ENCODE assay signal across 19 cellular contexts in genomic region chr10:96222441-96222840, GRCh38. TPM values are rescaled to one million over a fixed set of nuclear protein-coding genes. Genes with fewer than 3 reads are reported as not detected.
DNase-seq lines count a peak whose midpoint lies in the region; ATAC-seq and TF ChIP-seq lines count a peak whose summit lies in the region.
"Had no signal": no experiment of that assay in that cellular context is flagged by ENCODE, and none has a peak within 500 bp of the region (broad histone marks: within the 10 kb centered on the region; RNA-seq: fewer than 3 reads in every experiment).

No MANE protein-coding gene starts in this region.

- H3K27ac Mint-ChIP-seq in activated B cell treated with CpG ODN at 0.5 μM for 24 hours, result peak overlapping the region; percentile 36
- peak overlapping the region; percentile 58 for H3K27ac Mint-ChIP-seq in stimulated activated memory B cell treated with anti-CD40 and anti-IgM and Interleukin-4, amounts not matched to agents 10 μg/mL and 1 μg/mL and 100 μg/mL, for 72 hours
- H3K27ac Mint-ChIP-seq in stimulated activated naive CD8-positive, alpha-beta T cell treated with anti-CD3 and anti-CD28 coated beads, Interleukin-15, amount 100 ng/mL, for 72 hours, result no peak overlapping the region
- H3K27ac Mint-ChIP-seq: CD8-positive, alpha-beta memory T cell; HFFc6 had no signal

- no peak for TF ChIP-seq CTCF in activated B cell treated with CpG ODN at 0.5 μM for 24 hours (IDR thresholded peaks at IDR 0.05)
- TF ChIP-seq CTCF in tibial artery (IDR thresholded peaks at IDR 0.05), result no peak

- no peaks in the 10 kb centered on the region for H3K27me3 Mint-ChIP-seq in activated B cell treated with CpG ODN at 0.5 μM for 24 hours
- H3K27me3 Mint-ChIP-seq in stimulated activated memory B cell treated with anti-CD40 and anti-IgM and Interleukin-4, amounts not matched to agents 10 μg/mL and 1 μg/mL and 100 μg/mL, for 72 hours, result no peaks in the 10 kb centered on the region
- H3K27me3 Mint-ChIP-seq in stimulated activated naive CD8-positive, alpha-beta T cell treated with anti-CD3 and anti-CD28 coated beads, Interleukin-15, amount 100 ng/mL, for 72 hours, result peaks cover 6% of the 10 kb centered on the region

- no peaks in the 10 kb centered on the region for H3K27me3 ChIP-seq in iPS DF 6.9 (ENCODE audit: control insufficient read depth, insufficient read depth, low read length)
- no peaks in the 10 kb centered on the region for H3K27me3 ChIP-seq in tibial artery

- peaks cover 94% of the 10 kb centered on the region for H3K36me3 Mint-ChIP-seq in activated B cell treated with CpG ODN at 0.5 μM for 24 hours (ENCODE audit: low read depth)
- peaks cover 67% of the 10 kb centered on the region for H3K36me3 Mint-ChIP-seq in stimulated activated memory B cell treated with anti-CD40 and anti-IgM and Interleukin-4, amounts not matched to agents 10 μg/mL and 1 μg/mL and 100 μg/mL, for 72 hours
- H3K36me3 Mint-ChIP-seq: CD8-positive, alpha-beta memory T cell had no signal

- H3K4me3 ChIP-seq in iPS DF 6.9 (ENCODE audit: low read length) (no peak overlapping the region), tibial artery (no peak overlapping the region)
- H3K4me3 ChIP-seq: K562, SJSA1 had no signal

- H3K4me1 Mint-ChIP-seq in activated B cell treated with CpG ODN at 0.5 μM for 24 hours, result peaks cover 5% of the 10 kb centered on the region
- peaks cover 9% of the 10 kb centered on the region for H3K4me1 Mint-ChIP-seq in stimulated activated memory B cell treated with anti-CD40 and anti-IgM and Interleukin-4, amounts not matched to agents 10 μg/mL and 1 μg/mL and 100 μg/mL, for 72 hours
- no peaks in the 10 kb centered on the region for H3K4me1 Mint-ChIP-seq in stimulated activated naive CD8-positive, alpha-beta T cell treated with anti-CD3 and anti-CD28 coated beads, Interleukin-15, amount 100 ng/mL, for 72 hours
- H3K4me1 Mint-ChIP-seq: CD8-positive, alpha-beta memory T cell had no signal

- intact Hi-C loops in activated B cell treated with CpG ODN at 0.5 μM for 24 hours (cut with micrococcal nuclease), result no loop called here
- intact Hi-C loops in tibial artery (cut with DNase I; ENCODE audit: low total_unique reads), result no loop called here

- POLR2A ChIA-PET in activated B cell treated with CpG ODN at 0.5 μM for 24 hours (lab: Charles Lee), result interaction anchor here (0.8 kb wide), 1 partner anchor 47 kb away, joined by 3 read pairs; no protein-coding TSS in a partner anchor

- H3K36me3 ChIP-seq in iPS DF 6.9 (ENCODE audit: control insufficient read depth, insufficient read depth, low read length) (no peaks in the 10 kb centered on the region), tibial artery (no peaks in the 10 kb centered on the region)
- H3K36me3 ChIP-seq: SJSA1 had no signal

- ATAC-seq in activated B cell treated with CpG ODN at 0.5 μM for 24 hours (ENCODE audit: low read depth) (no peak), GM19023 (IDR thresholded peaks at IDR 0.05; ENCODE audit: unreplicated experiment) (no peak)
- no peak for ATAC-seq in stimulated activated memory B cell treated with anti-CD40 and anti-IgM and Interleukin-4, amounts not matched to agents 10 μg/mL and 1 μg/mL and 100 μg/mL, for 72 hours
- no peak for ATAC-seq in stimulated activated naive CD8-positive, alpha-beta T cell treated with anti-CD3 and anti-CD28 coated beads, Interleukin-15, amount 100 ng/mL, for 72 hours
- ATAC-seq: K562 had no signal

- H3K4me3 Mint-ChIP-seq in activated B cell treated with CpG ODN at 0.5 μM for 24 hours, result no peak overlapping the region
- H3K4me3 Mint-ChIP-seq in stimulated activated memory B cell treated with anti-CD40 and anti-IgM and Interleukin-4, amounts not matched to agents 10 μg/mL and 1 μg/mL and 100 μg/mL, for 72 hours, result no peak overlapping the region
- H3K4me3 Mint-ChIP-seq in stimulated activated naive CD8-positive, alpha-beta T cell treated with anti-CD3 and anti-CD28 coated beads, Interleukin-15, amount 100 ng/mL, for 72 hours, result no peak overlapping the region
- H3K4me3 Mint-ChIP-seq: CD8-positive, alpha-beta memory T cell; HFFc6 had no signal

- no peaks in the 10 kb centered on the region for H3K9me3 Mint-ChIP-seq in activated B cell treated with CpG ODN at 0.5 μM for 24 hours
- no peaks in the 10 kb centered on the region for H3K9me3 Mint-ChIP-seq in stimulated activated memory B cell treated with anti-CD40 and anti-IgM and Interleukin-4, amounts not matched to agents 10 μg/mL and 1 μg/mL and 100 μg/mL, for 72 hours
- H3K9me3 Mint-ChIP-seq in stimulated activated naive CD8-positive, alpha-beta T cell treated with anti-CD3 and anti-CD28 coated beads, Interleukin-15, amount 100 ng/mL, for 72 hours, result no peaks in the 10 kb centered on the region
- H3K9me3 Mint-ChIP-seq: CD8-positive, alpha-beta memory T cell; HFFc6 had no signal

- WGBS in iPS DF 6.9 (ENCODE audit: insufficient coverage, insufficient read length), result no CpG with 5 or more reads among the region's 3 CpGs

- in situ Hi-C loops in KBM-7 (cut with MboI; ENCODE audit: low pct_unique_long_range_greater_than_20kb, low sequenced_read_pairs), result no loop called here

- H3K4me1 ChIP-seq in iPS DF 6.9 (ENCODE audit: control insufficient read depth, insufficient read depth, low read length) (peaks cover 3% of the 10 kb centered on the region; the same call in 1 of the 2 replicates), tibial artery (no peaks in the 10 kb centered on the region)
- H3K4me1 ChIP-seq: SJSA1 had no signal

- CTCF ChIA-PET in activated B cell treated with CpG ODN at 0.5 μM for 24 hours (lab: Charles Lee), result interaction anchor here (1.2 to 1.5 kb wide), 2 partner anchors 70 to 96 kb away, joined by 3 to 5 read pairs; no protein-coding TSS in a partner anchor

- peak; percentile 2 for DNase-seq in KBM-7
- DNase-seq in activated B cell treated with CpG ODN at 0.5 μM for 24 hours, result no peak
- DNase-seq in iPS DF 6.9 (ENCODE audit: low read depth, low spot score), result peak; percentile 33
- no peak for DNase-seq in amygdala (lab: John Stamatoyannopoulos, UW)
- no peak for DNase-seq in tibial artery
- DNase-seq in stimulated activated naive CD8-positive, alpha-beta T cell treated with anti-CD3 and anti-CD28 coated beads, Interleukin-15, amount 100 ng/mL, for 72 hours, result no peak
- DNase-seq: C1 segment of cervical spinal cord; CD8-positive, alpha-beta memory T cell; DMS79 treated with DMSO at 0.1 percent for 48 hours; HFFc6; MV-4-11; NCI-H187; NCI-H226; NCI-H524; NCI-H82 had no signal

- H3K27ac ChIP-seq in iPS DF 6.9 (ENCODE audit: low read length) (no peak overlapping the region), tibial artery (no peak overlapping the region)
- H3K27ac ChIP-seq: SJSA1 had no signal

- H3K9me3 ChIP-seq in iPS DF 6.9 (ENCODE audit: control insufficient read depth, insufficient read depth, low read length) (no peaks in the 10 kb centered on the region), tibial artery (no peaks in the 10 kb centered on the region)
- H3K9me3 ChIP-seq: SJSA1 had no signal

RNA-seq across cellular contexts. Expression of gene BLNK, which starts 48.9 kb away (rescaled TPM):
- total RNA-seq in activated B cell treated with CpG ODN at 0.5 μM for 24 hours, result 238 and 267 TPM in 2 replicates
- total RNA-seq: CD8-positive, alpha-beta memory T cell; HFFc6; K562; SJSA1 had no signal

Comparison
In these comparisons a context has a peak if more than half of its experiments do, and no peak if none do; other contexts are left out.
1. DNase-seq: peak in KBM-7 (single experiment) and iPS DF 6.9 (single experiment); none in activated B cell treated with CpG ODN at 0.5 μM for 24 hours (single experiment), amygdala (0 of 56), tibial artery (0 of 2) and stimulated activated naive CD8-positive, alpha-beta T cell treated with anti-CD3 and anti-CD28 coated beads, Interleukin-15, amount 100 ng/mL, for 72 hours (0 of 2).
2. H3K27ac Mint-ChIP-seq: peak in activated B cell treated with CpG ODN at 0.5 μM for 24 hours (single experiment) and stimulated activated memory B cell treated with anti-CD40 and anti-IgM and Interleukin-4, amounts not matched to agents 10 μg/mL and 1 μg/mL and 100 μg/mL, for 72 hours (single experiment); none in stimulated activated naive CD8-positive, alpha-beta T cell treated with anti-CD3 and anti-CD28 coated beads, Interleukin-15, amount 100 ng/mL, for 72 hours (0 of 2).